In genomic region chr9:97502984-97503861, GRCh38 we compare ENCODE assay signal across 8 cellular contexts. TPM values are rescaled to one million over a fixed set of nuclear protein-coding genes. Genes with fewer than 3 reads are reported as not detected.
DNase-seq lines count a peak whose midpoint lies in the region; ATAC-seq and TF ChIP-seq lines count a peak whose summit lies in the region.

No MANE protein-coding gene starts in this region.

- H3K9me3 Mint-ChIP-seq in activated naive CD4-positive, alpha-beta T cell treated with anti-CD3 and anti-CD28 coated beads, Interleukin-2, amount 50 U/mL, for 24 hours = no peaks in the 10 kb centered on the region
- no peaks in the 10 kb centered on the region for H3K9me3 Mint-ChIP-seq in activated naive CD4-positive, alpha-beta T cell treated with anti-CD3 and anti-CD28 coated beads, Interleukin-2, amount 50 U/mL, for 72 hours
- H3K9me3 Mint-ChIP-seq in brain = peaks cover 0 to 24% (median 3%) of the 10 kb centered on the region in 5 experiments

- H3K36me3 Mint-ChIP-seq in activated naive CD4-positive, alpha-beta T cell treated with anti-CD3 and anti-CD28 coated beads, Interleukin-2, amount 50 U/mL, for 24 hours = no peaks in the 10 kb centered on the region
- H3K36me3 Mint-ChIP-seq in activated naive CD4-positive, alpha-beta T cell treated with anti-CD3 and anti-CD28 coated beads, Interleukin-2, amount 50 U/mL, for 72 hours = peaks cover 0 to 4% of the 10 kb centered on the region in 2 donors
- no peaks in the 10 kb centered on the region for H3K36me3 Mint-ChIP-seq in brain

- H3K27me3 ChIP-seq in lung (ENCODE audit: control insufficient read depth, insufficient read depth) (no peaks in the 10 kb centered on the region), upper lobe of right lung (peaks cover 12% of the 10 kb centered on the region)

- H3K9me3 ChIP-seq in lung (ENCODE audit: control insufficient read depth in 2 of 2, insufficient read depth in 1 of 2, low read length in 1 of 2) (no peaks in the 10 kb centered on the region), upper lobe of right lung (no peaks in the 10 kb centered on the region)

- TF ChIP-seq CTCF in brain (conservative IDR thresholded peaks at IDR 0.05) (no peak), lung (IDR thresholded peaks at IDR 0.05; ENCODE audit: control extremely low read depth, extremely low read depth) (no peak), upper lobe of right lung (IDR thresholded peaks at IDR 0.05) (no peak)

- ATAC-seq in activated naive CD4-positive, alpha-beta T cell treated with anti-CD3 and anti-CD28 coated beads, Interleukin-2, amount 50 U/mL, for 72 hours = no peak
- ATAC-seq in lung (ENCODE audit: insufficient read depth, low FRiP score) (no peak), upper lobe of right lung (no peak), GM21528 (IDR thresholded peaks at IDR 0.05; ENCODE audit: low FRiP score, unreplicated experiment) (no peak), HG03521 (IDR thresholded peaks at IDR 0.05; ENCODE audit: unreplicated experiment) (no peak)

- no peak for DNase-seq in activated naive CD4-positive, alpha-beta T cell treated with anti-CD3 and anti-CD28 coated beads, Interleukin-2, amount 50 U/mL, for 72 hours (ENCODE audit: low spot score in 2 of 2)
- DNase-seq in lung (ENCODE audit: low spot score) = peak; percentile 25
- no peak for DNase-seq in upper lobe of right lung
- DNase-seq in NCI-H69 (lab: John Stamatoyannopoulos, UW) = no peak

- peaks cover 21% of the 10 kb centered on the region for H3K4me1 Mint-ChIP-seq in activated naive CD4-positive, alpha-beta T cell treated with anti-CD3 and anti-CD28 coated beads, Interleukin-2, amount 50 U/mL, for 24 hours
- H3K4me1 Mint-ChIP-seq in brain = peaks cover 16% of the 10 kb centered on the region

- peak overlapping the region; percentile 66 for H3K4me3 ChIP-seq in lung
- peak overlapping the region; percentile 78 for H3K4me3 ChIP-seq in upper lobe of right lung

- WGBS in lung, 2 donors = 45 to 56% methylated on average over 16 to 17 of the region's 17 CpGs

- peaks cover 36% of the 10 kb centered on the region for H3K27me3 Mint-ChIP-seq in activated naive CD4-positive, alpha-beta T cell treated with anti-CD3 and anti-CD28 coated beads, Interleukin-2, amount 50 U/mL, for 24 hours
- H3K27me3 Mint-ChIP-seq in brain = peaks cover 32% of the 10 kb centered on the region

- intact Hi-C loops in upper lobe of right lung (cut with DNase I) = no loop called here

- H3K4me1 ChIP-seq in lung (ENCODE audit: control insufficient read depth in 2 of 2, insufficient read depth in 2 of 2, low read length in 2 of 2) = peaks cover 10 to 12% of the 10 kb centered on the region in 2 donors
- peaks cover 19% of the 10 kb centered on the region for H3K4me1 ChIP-seq in upper lobe of right lung

- H3K4me3 Mint-ChIP-seq in activated naive CD4-positive, alpha-beta T cell treated with anti-CD3 and anti-CD28 coated beads, Interleukin-2, amount 50 U/mL, for 24 hours = peak overlapping the region; percentile 78
- peak overlapping the region; percentile 75 to 90 (median 84) for H3K4me3 Mint-ChIP-seq in brain

- H3K36me3 ChIP-seq in lung (ENCODE audit: control insufficient read depth in 2 of 2, insufficient read depth in 2 of 2, low read length in 2 of 2) (no peaks in the 10 kb centered on the region), upper lobe of right lung (no peaks in the 10 kb centered on the region)

- H3K27ac ChIP-seq in lung (ENCODE audit: low read depth in 1 of 2, low read length in 1 of 2) (peak overlapping the region; percentile 9 to 93), upper lobe of right lung (no peak overlapping the region)

- no peak overlapping the region for H3K27ac Mint-ChIP-seq in activated naive CD4-positive, alpha-beta T cell treated with anti-CD3 and anti-CD28 coated beads, Interleukin-2, amount 50 U/mL, for 24 hours
- no peak overlapping the region for H3K27ac Mint-ChIP-seq in activated naive CD4-positive, alpha-beta T cell treated with anti-CD3 and anti-CD28 coated beads, Interleukin-2, amount 50 U/mL, for 72 hours
- H3K27ac Mint-ChIP-seq in brain = peak overlapping the region in 3 of 5 experiments; percentile 28 to 65 (median 34)

RNA-seq across cellular contexts. Expression of gene TMOD1, which starts 1.8 kb away (rescaled TPM):
- 1 to 10 TPM in 1 of 2 donors, under 1 TPM in 1; 0.96 to 1.5 TPM for total RNA-seq in activated naive CD4-positive, alpha-beta T cell treated with anti-CD3 and anti-CD28 coated beads, Interleukin-2, amount 50 U/mL, for 72 hours
- polyA plus RNA-seq in brain (ENCODE audit: insufficient read depth, low read depth, low replicate concordance) = 29.7 TPM
- total RNA-seq in lung = 1 to 10 TPM; 2.4 to 7.8 TPM
- 1 to 10 TPM; 2.7 to 7.9 TPM for polyA plus RNA-seq in lung
- 11.3 TPM for total RNA-seq in upper lobe of right lung

Comparison
In these comparisons a context has a peak if more than half of its experiments do, and no peak if none do; other contexts are left out.
1. H3K27ac Mint-ChIP-seq: peak in brain (3 of 5); none in activated naive CD4-positive, alpha-beta T cell treated with anti-CD3 and anti-CD28 coated beads, Interleukin-2, amount 50 U/mL, for 24 hours (single experiment) and activated naive CD4-positive, alpha-beta T cell treated with anti-CD3 and anti-CD28 coated beads, Interleukin-2, amount 50 U/mL, for 72 hours (0 of 2).